Comparison of ENCODE assay signal across 8 cellular contexts in genomic region chr6:167141667-167142432, GRCh38. TPM values are rescaled to one million over a fixed set of nuclear protein-coding genes. Genes with fewer than 3 reads are reported as not detected.
DNase-seq lines count a peak whose midpoint lies in the region; ATAC-seq and TF ChIP-seq lines count a peak whose summit lies in the region.

No MANE protein-coding gene starts in this region.

- 38 to 59% (median 41%) methylated on average over 10 to 18 of the region's 18 CpGs for WGBS in adrenal gland, 4 donors

- ATAC-seq in GM19035 (IDR thresholded peaks at IDR 0.05; ENCODE audit: unreplicated experiment) (peak; percentile 69), HG03460 (IDR thresholded peaks at IDR 0.05; ENCODE audit: unreplicated experiment) (peak; percentile 63)

- no peaks in the 10 kb centered on the region for H3K36me3 ChIP-seq in adrenal gland (replicated peaks in 1 of 2)

- no peaks in the 10 kb centered on the region for H3K9me3 ChIP-seq in adrenal gland (replicated peaks in 1 of 3)

- TF ChIP-seq CTCF in C4-2B (conservative IDR thresholded peaks at IDR 0.05) (peak; percentile 85), adrenal gland (IDR thresholded peaks at IDR 0.05) (peak; percentile 61 to 84 (median 80))

- no peak overlapping the region for H3K4me3 ChIP-seq in adrenal gland

- H3K4me1 ChIP-seq in adrenal gland (replicated peaks in 1 of 2), result peaks cover 0 to 3% of the 10 kb centered on the region in 2 donors

- H3K27ac ChIP-seq in C4-2B, result no peak overlapping the region
- H3K27ac ChIP-seq in adrenal gland, result no peak overlapping the region

- DNase-seq in RPMI8226 (peak; percentile 71), adrenal gland (peak; percentile 41 to 72 (median 59)), iris pigment epithelial cell (ENCODE audit: low read depth) (peak; percentile 20), NK-92 (lab: John Stamatoyannopoulos, UW; ENCODE audit: unreplicated experiment) (no peak)
- DNase-seq in stimulated activated CD4-positive, alpha-beta T cell treated with anti-CD3 and anti-CD28 coated beads, Interleukin-2, amount 100 ng/mL, for 4 hours (ENCODE audit: low read depth), result peak; percentile 13

- intact Hi-C loops in adrenal gland (cut with DNase I), result loop anchor here (5.0 to 10.0 kb wide), 3 partner anchors 145 to 360 kb away; partner anchors contain the start of gene CEP43 (in 2 of the 2)

- TF ChIP-seq POLR2A in adrenal gland (IDR thresholded peaks at IDR 0.05), result no peak

- no peaks in the 10 kb centered on the region for H3K27me3 ChIP-seq in adrenal gland

RNA-seq across cellular contexts. Expression of gene GPR31, which starts 15.9 kb away (rescaled TPM):
- total RNA-seq in adrenal gland, result not detected
- not detected for polyA plus RNA-seq in adrenal gland

RNA-seq across cellular contexts. Expression of gene CCR6, which starts 19.0 kb away (rescaled TPM):
- not detected for total RNA-seq in adrenal gland
- polyA plus RNA-seq in adrenal gland, result not detected
